1 cellular context compared by ENCODE assay signal in the genomic region with DNA sequence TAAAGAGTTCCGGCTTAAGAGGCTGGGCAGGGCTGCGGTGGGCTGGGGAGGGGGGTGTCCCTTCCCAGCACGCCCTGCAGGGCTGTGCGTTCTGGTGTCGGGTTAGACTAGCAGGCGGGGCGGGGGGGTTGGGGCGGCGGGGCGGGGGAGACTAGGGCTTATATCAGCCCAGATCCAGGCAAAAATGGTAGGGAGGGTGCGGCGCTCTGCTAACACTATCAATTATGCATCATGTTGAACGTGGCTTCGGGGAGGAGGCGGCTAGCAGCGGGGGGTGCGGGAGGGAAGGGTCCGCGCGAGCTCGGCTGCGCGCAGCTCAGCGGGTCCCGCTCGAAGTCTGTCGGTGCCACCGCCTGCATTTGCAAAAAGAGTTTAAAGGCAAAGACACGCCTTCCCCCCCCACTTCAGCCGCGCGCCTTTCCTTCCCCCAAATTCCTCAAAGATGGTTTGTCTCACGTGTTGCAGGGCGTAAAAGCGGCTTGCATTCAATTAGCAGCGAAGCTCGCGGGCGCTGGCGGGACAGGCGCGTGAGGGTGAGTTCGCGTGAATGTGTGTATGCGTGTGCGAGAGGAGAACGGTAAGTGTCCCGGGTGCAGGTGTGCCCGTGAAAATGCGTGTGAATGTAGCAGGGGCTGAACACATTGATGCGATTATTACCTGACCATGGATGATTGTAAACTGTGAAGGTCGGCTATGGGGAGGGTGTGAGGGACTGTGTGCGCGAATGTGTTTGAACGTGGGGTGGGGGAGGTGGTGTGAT.
TF ChIP-seq lines count a peak whose summit lies in the region.

A gene with protein sequence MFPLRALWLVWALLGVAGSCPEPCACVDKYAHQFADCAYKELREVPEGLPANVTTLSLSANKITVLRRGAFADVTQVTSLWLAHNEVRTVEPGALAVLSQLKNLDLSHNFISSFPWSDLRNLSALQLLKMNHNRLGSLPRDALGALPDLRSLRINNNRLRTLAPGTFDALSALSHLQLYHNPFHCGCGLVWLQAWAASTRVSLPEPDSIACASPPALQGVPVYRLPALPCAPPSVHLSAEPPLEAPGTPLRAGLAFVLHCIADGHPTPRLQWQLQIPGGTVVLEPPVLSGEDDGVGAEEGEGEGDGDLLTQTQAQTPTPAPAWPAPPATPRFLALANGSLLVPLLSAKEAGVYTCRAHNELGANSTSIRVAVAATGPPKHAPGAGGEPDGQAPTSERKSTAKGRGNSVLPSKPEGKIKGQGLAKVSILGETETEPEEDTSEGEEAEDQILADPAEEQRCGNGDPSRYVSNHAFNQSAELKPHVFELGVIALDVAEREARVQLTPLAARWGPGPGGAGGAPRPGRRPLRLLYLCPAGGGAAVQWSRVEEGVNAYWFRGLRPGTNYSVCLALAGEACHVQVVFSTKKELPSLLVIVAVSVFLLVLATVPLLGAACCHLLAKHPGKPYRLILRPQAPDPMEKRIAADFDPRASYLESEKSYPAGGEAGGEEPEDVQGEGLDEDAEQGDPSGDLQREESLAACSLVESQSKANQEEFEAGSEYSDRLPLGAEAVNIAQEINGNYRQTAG (plus strand): TSS at position 498 of the 760 bp plus-strand sequence. CDS start 2,169 bp downstream, outside the sequence.

TF ChIP-seq in HEK293, 187 proteins besides CTCF, POLR2A, EP300 and RAD21 (continued from another document):
- peak; percentile 96 for TF ChIP-seq PRDM10 (tag by site-specific recombination; IDR thresholded peaks at IDR 0.05)
- peak; percentile 97 for TF ChIP-seq ZNF335 (tag by site-specific recombination; conservative IDR thresholded peaks at IDR 0.05)
